10 cellular contexts compared by ENCODE assay signal in genomic region chr22:37274380-37274862, GRCh38. TPM values are rescaled to one million over a fixed set of nuclear protein-coding genes. Genes with fewer than 3 reads are reported as not detected.
DNase-seq lines count a peak whose midpoint lies in the region; ATAC-seq, FAIRE-seq and TF ChIP-seq lines count a peak whose summit lies in the region.
"Had no signal": no experiment of that assay in that cellular context is flagged by ENCODE, and none has a peak within 500 bp of the region (broad histone marks: within the 10 kb centered on the region; RNA-seq: fewer than 3 reads in every experiment).

No MANE protein-coding gene starts in this region.

- H3K9me3 ChIP-seq in DOHH2 (ENCODE audit: control insufficient read depth, insufficient read depth, low read length) (no peaks in the 10 kb centered on the region), ascending aorta (no peaks in the 10 kb centered on the region)

- DNase-seq in ascending aorta (ENCODE audit: low spot score in 2 of 2) (peak; percentile 47 to 78), natural killer cell (no peak), urothelium cell line (ENCODE audit: low spot score) (no peak), SK-N-DZ (ENCODE audit: low spot score) (no peak)
- DNase-seq: naive thymus-derived CD8-positive, alpha-beta T cell had no signal

- no peaks in the 10 kb centered on the region for H3K79me2 ChIP-seq in DOHH2 (ENCODE audit: control insufficient read depth, low read length)

- H3K27ac ChIP-seq in DOHH2 (ENCODE audit: low read depth, low read length) (peak overlapping the region; percentile 66), ascending aorta (no peak overlapping the region)

- H3F3A ChIP-seq in DOHH2 (ENCODE audit: control insufficient read depth, insufficient read depth): peaks cover 9% of the 10 kb centered on the region

- H3K27me3 ChIP-seq in DOHH2 (ENCODE audit: control insufficient read depth, low read length) (no peaks in the 10 kb centered on the region), ascending aorta (no peaks in the 10 kb centered on the region)

- peaks cover 38 to 53% of the 10 kb centered on the region in 2 donors for H3K4me1 Mint-ChIP-seq in natural killer cell

- no peaks in the 10 kb centered on the region for H3K9me3 Mint-ChIP-seq in natural killer cell
- H3K9me3 Mint-ChIP-seq: naive thymus-derived CD8-positive, alpha-beta T cell had no signal

- no peaks in the 10 kb centered on the region for H3K36me3 ChIP-seq in DOHH2 (ENCODE audit: control insufficient read depth, low read length)
- H3K36me3 ChIP-seq in ascending aorta: no peaks in the 10 kb centered on the region

- H3K36me3 Mint-ChIP-seq in natural killer cell: no peaks in the 10 kb centered on the region
- H3K36me3 Mint-ChIP-seq: naive thymus-derived CD8-positive, alpha-beta T cell had no signal

- peak; percentile 44 for ATAC-seq in HG03439 (IDR thresholded peaks at IDR 0.05; ENCODE audit: unreplicated experiment)
- peak; percentile 21 to 47 (median 42) for ATAC-seq in natural killer cell
- ATAC-seq in HG02870 (IDR thresholded peaks at IDR 0.05; ENCODE audit: unreplicated experiment): no peak
- no peak for ATAC-seq in HG02571 (IDR thresholded peaks at IDR 0.05; ENCODE audit: unreplicated experiment)
- ATAC-seq: naive thymus-derived CD8-positive, alpha-beta T cell had no signal

- H3K4me3 ChIP-seq in DOHH2 (ENCODE audit: low read length) (peak overlapping the region; percentile 39), ascending aorta (no peak overlapping the region)

- intact Hi-C loops in ascending aorta (cut with DNase I) (no loop called here), natural killer cell (cut with micrococcal nuclease) (no loop called here)

- no peaks in the 10 kb centered on the region for H3K9me2 ChIP-seq in DOHH2 (replicated peaks; ENCODE audit: control insufficient read depth, low read length)

- H3K4me1 ChIP-seq in DOHH2 (ENCODE audit: control insufficient read depth, low read length) (peaks cover 81% of the 10 kb centered on the region), ascending aorta (no peaks in the 10 kb centered on the region)

- H3K4me2 ChIP-seq in DOHH2 (ENCODE audit: low read length): peak overlapping the region; percentile 63

- H3K27me3 Mint-ChIP-seq in natural killer cell (ENCODE audit: low read depth in 2 of 2): no peaks in the 10 kb centered on the region
- H3K27me3 Mint-ChIP-seq: naive thymus-derived CD8-positive, alpha-beta T cell had no signal

- no peak overlapping the region for H3K4me3 Mint-ChIP-seq in natural killer cell

- peak overlapping the region in 1 of 2 donors; percentile 66 for H3K27ac Mint-ChIP-seq in natural killer cell

- FAIRE-seq in urothelium cell line (lab: Jason Lieb, UNC): no peak
- FAIRE-seq: frontal cortex had no signal

- TF ChIP-seq CTCF in DOHH2 (IDR thresholded peaks at IDR 0.05; ENCODE audit: low read depth, low read length, poor library complexity, severe bottlenecking) (no peak), ascending aorta (IDR thresholded peaks at IDR 0.05) (no peak), natural killer cell (IDR thresholded peaks at IDR 0.05) (no peak)

- no peaks in the 10 kb centered on the region for H4K20me1 ChIP-seq in DOHH2 (ENCODE audit: control insufficient read depth, insufficient read depth, low read depth, low read length)

RNA-seq across cellular contexts. Expression of gene CYTH4, which starts 7.9 kb away (rescaled TPM):
- total RNA-seq in ascending aorta: 130 TPM
- total RNA-seq in natural killer cell: 100 to 1,000 TPM; 219 to 260 (median 249) TPM
- not detected in 2 replicates for polyA plus RNA-seq in SK-N-DZ (2014; cell fraction: cytosol; rRNA removed)
- not detected in 2 replicates for polyA plus RNA-seq in SK-N-DZ (2014; cell fraction: nucleus; rRNA removed)

RNA-seq across cellular contexts. Expression of gene RAC2, which starts 30.4 kb away (rescaled TPM):
- total RNA-seq in ascending aorta: 11.5 TPM
- total RNA-seq in natural killer cell: 100 to 1,000 TPM; 647 to 744 (median 741) TPM
- 0.44 and 0.71 TPM in 2 replicates for polyA plus RNA-seq in SK-N-DZ (2014; cell fraction: cytosol; rRNA removed)
- polyA plus RNA-seq in SK-N-DZ (2014; cell fraction: nucleus; rRNA removed): not detected in 2 replicates

Comparison
In these comparisons a context has a peak if more than half of its experiments do, and no peak if none do; other contexts are left out.
1. ATAC-seq: peak in HG03439 (single experiment) and natural killer cell (3 of 3); none in HG02870 (single experiment) and HG02571 (single experiment).
2. DNase-seq: peak in ascending aorta (2 of 2); none in natural killer cell (single experiment), urothelium cell line (single experiment) and SK-N-DZ (single experiment).
3. RNA of gene RAC2, which starts 30.4 kb away (total RNA-seq): 647 to 744 TPM in natural killer cell; 11.5 TPM in ascending aorta (single experiment); every median in the first group is over 10 times any median in the second.